In genomic region chr11:96162816-96163499, GRCh38 we compare ENCODE assay signal across 11 cellular contexts.
A peak's percentile ranks its signal among the peaks of the same experiment; 100 is the strongest.
DNase-seq lines count a peak whose midpoint lies in the region; ATAC-seq, FAIRE-seq and TF ChIP-seq lines count a peak whose summit lies in the region.
"Had no signal": no experiment of that assay in that cellular context is flagged by ENCODE, and none has a peak within 500 bp of the region (broad histone marks: within the 10 kb centered on the region; RNA-seq: fewer than 3 reads in every experiment).

No MANE protein-coding gene starts in this region.

- TF ChIP-seq EP300 in HepG2 (IDR thresholded peaks at IDR 0.05; ENCODE audit: low read depth in 2 of 2, low read length in 2 of 2) (no peak), HepG2 (CRISPR knock-in tag; IDR thresholded peaks at IDR 0.05; ENCODE audit: borderline replicate concordance) (no peak)

- POLR2A ChIA-PET in HepG2 (lab: Yijun Ruan, JAX) = no interaction called here

- no peak for FAIRE-seq in HepG2 (lab: Jason Lieb, UNC)

- no peaks in the 10 kb centered on the region for H3K79me1 ChIP-seq in mesendoderm (ENCODE audit: low read length)

- H3K18ac ChIP-seq in mesendoderm (ENCODE audit: low read length) = peak overlapping the region; percentile 68

- H2BK120ac ChIP-seq in mesendoderm (ENCODE audit: low read depth, low read length) = no peak overlapping the region

- H3K4me2 ChIP-seq in HepG2 (ENCODE audit: low read depth, low read length) (no peak overlapping the region), mesendoderm (ENCODE audit: low read length) (no peak overlapping the region)

- H3K79me2 ChIP-seq in HepG2 (ENCODE audit: insufficient read depth, low read length) = no peaks in the 10 kb centered on the region
- no peaks in the 10 kb centered on the region for H3K79me2 ChIP-seq in mesendoderm (ENCODE audit: control insufficient read depth, insufficient read depth, low read length)

- ATAC-seq in HepG2 = no peak
- peak; percentile 78 for ATAC-seq in aorta (ENCODE audit: low FRiP score)

- CTCF ChIA-PET in HepG2 (lab: Yijun Ruan, JAX; ENCODE audit: low intra/inter-chr PET ratio, low total read pairs) = no interaction called here

- no peak overlapping the region for H3K4me3 ChIP-seq in liver (ENCODE audit: low read depth in 1 of 3, low read length in 3 of 3)
- H3K4me3 ChIP-seq in HepG2 (replicated peaks in 1 of 3; ENCODE audit: insufficient read depth in 1 of 3, low read depth in 2 of 3, low read length in 3 of 3) = no peak overlapping the region
- H3K4me3 ChIP-seq in coronary artery = peak overlapping the region; percentile 24
- H3K4me3 ChIP-seq in mesendoderm (ENCODE audit: low read length) = no peak overlapping the region
- no peak overlapping the region for H3K4me3 ChIP-seq in aorta (ENCODE audit: low read length in 2 of 2)

- H2AFZ ChIP-seq in HepG2 (ENCODE audit: low read length) = no peak overlapping the region

- no peak overlapping the region for H4K5ac ChIP-seq in mesendoderm (ENCODE audit: low read length)

- peak overlapping the region in 1 of 2 donors; percentile 39 for H3K27ac ChIP-seq in liver (ENCODE audit: low read depth in 1 of 2, low read length in 2 of 2)
- no peak overlapping the region for H3K27ac ChIP-seq in HepG2 (ENCODE audit: extremely low read length, insufficient read depth, low read length)
- peak overlapping the region; percentile 49 to 77 for H3K27ac ChIP-seq in coronary artery
- no peak overlapping the region for H3K27ac ChIP-seq in mesendoderm (ENCODE audit: low read depth, low read length)
- peak overlapping the region in 1 of 2 donors; percentile 77 for H3K27ac ChIP-seq in aorta (ENCODE audit: low read depth in 1 of 2, low read length in 2 of 2)
- H3K27ac ChIP-seq: neutrophil had no signal

- no peak overlapping the region for H3K4ac ChIP-seq in mesendoderm (ENCODE audit: low read depth, low read length)

- H3K27me3 ChIP-seq in liver (ENCODE audit: control insufficient read depth in 4 of 4, insufficient read depth in 4 of 4, low read length in 3 of 4) (no peaks in the 10 kb centered on the region), HepG2 (ENCODE audit: control insufficient read depth in 1 of 2, insufficient read depth in 2 of 2, low read length in 2 of 2) (no peaks in the 10 kb centered on the region), mesendoderm (ENCODE audit: insufficient read depth, low read length, poor library complexity) (no peaks in the 10 kb centered on the region), aorta (ENCODE audit: control insufficient read depth in 1 of 2, insufficient read depth in 2 of 2, low read length in 1 of 2) (no peaks in the 10 kb centered on the region)
- H3K27me3 ChIP-seq: neutrophil had no signal

- no peak overlapping the region for H4K8ac ChIP-seq in mesendoderm (ENCODE audit: low read depth, low read length)

- H3K23ac ChIP-seq in mesendoderm (ENCODE audit: low read length) = no peak overlapping the region

- no peak for TF ChIP-seq CTCF in liver (IDR thresholded peaks at IDR 0.05; ENCODE audit: low read depth, low read length, missing input control)
- no peak for TF ChIP-seq CTCF in HepG2 (CRISPR knock-in tag; IDR thresholded peaks at IDR 0.05)
- TF ChIP-seq CTCF in coronary artery (IDR thresholded peaks at IDR 0.05) = no peak

- no peaks in the 10 kb centered on the region for H3K36me3 ChIP-seq in liver (ENCODE audit: control insufficient read depth in 4 of 4, insufficient read depth in 3 of 4, low read depth in 1 of 4, low read length in 3 of 4)
- 0 out of 5 replicates have a peak, but pooled peaks cover 0 to 2% of the 10 kb centered on the region in 2 experiments for H3K36me3 ChIP-seq in HepG2 (replicated peaks in 1 of 2; ENCODE audit: control insufficient read depth in 1 of 2, insufficient read depth in 2 of 2, low read length in 2 of 2)
- H3K36me3 ChIP-seq in mesendoderm (ENCODE audit: control insufficient read depth, insufficient read depth, low read length) = no peaks in the 10 kb centered on the region
- H3K36me3 ChIP-seq in aorta (ENCODE audit: control insufficient read depth in 1 of 2, insufficient read depth in 2 of 2, low read length in 1 of 2) = no peaks in the 10 kb centered on the region
- H3K36me3 ChIP-seq: neutrophil had no signal

- intact Hi-C loops in HepG2 (cut with micrococcal nuclease; ENCODE audit: unreplicated experiment) (no loop called here), aorta (cut with DNase I) (loop anchor here (5.0 to 10.0 kb wide), 3 partner anchors 52 to 179 kb away; partner anchors contain the start of gene MAML2 (in 2 of the 2))

- no peak for DNase-seq in HepG2 (ENCODE audit: low spot score)
- no peak for DNase-seq in coronary artery (ENCODE audit: low spot score)
- peak; percentile 50 for DNase-seq in mesendoderm
- no peak for DNase-seq in aorta
- no peak for DNase-seq in SW480 (ENCODE audit: low spot score)
- DNase-seq in HPDE6-E6E7 (ENCODE audit: extremely low spot score) = no peak
- DNase-seq in NCI-H526 treated with DMSO at 0.1 percent for 48 hours (lab: John Stamatoyannopoulos, UW) = no peak
- DNase-seq: activated CD4-positive, alpha-beta T cell treated with anti-CD3 and anti-CD28 coated beads for 48 hours; NCI-H2171 treated with DMSO at 0.1 percent for 48 hours had no signal

- no peak overlapping the region for H2BK15ac ChIP-seq in mesendoderm (replicated peaks; ENCODE audit: low read depth)

- H3K9me3 ChIP-seq in liver (ENCODE audit: control insufficient read depth in 4 of 4, low read length in 3 of 4) = no peaks in the 10 kb centered on the region
- no peaks in the 10 kb centered on the region for H3K9me3 ChIP-seq in HepG2 (ENCODE audit: low read length)
- no peaks in the 10 kb centered on the region for H3K9me3 ChIP-seq in aorta (ENCODE audit: control insufficient read depth, low read length)
- H3K9me3 ChIP-seq: neutrophil had no signal

- H2BK5ac ChIP-seq in mesendoderm (ENCODE audit: low read length) = no peak overlapping the region

- H3K9ac ChIP-seq in liver (ENCODE audit: low read depth in 1 of 2, low read length in 2 of 2) (no peak overlapping the region), HepG2 (ENCODE audit: insufficient read depth, low read depth, low read length) (no peak overlapping the region), mesendoderm (ENCODE audit: low read length) (no peak overlapping the region)

- H2AK5ac ChIP-seq in mesendoderm (ENCODE audit: low read length) = no peak overlapping the region

- BruUV-seq in HepG2 (replicated peaks; lab: Mats Ljungman, UMichigan) = no TSS peak

- TF ChIP-seq POLR2A in HepG2 (IDR thresholded peaks at IDR 0.05; ENCODE audit: insufficient read depth in 1 of 2, low read depth in 2 of 2, low read length in 2 of 2) = no peak

- H3K4me1 ChIP-seq in liver (ENCODE audit: control insufficient read depth in 4 of 4, insufficient read depth in 4 of 4, low read length in 3 of 4) (no peaks in the 10 kb centered on the region), HepG2 (ENCODE audit: insufficient read depth, low read length) (peaks cover 35% of the 10 kb centered on the region), mesendoderm (ENCODE audit: control insufficient read depth, low read depth, low read length) (peaks cover 12% of the 10 kb centered on the region), aorta (ENCODE audit: control insufficient read depth in 1 of 2, insufficient read depth in 2 of 2, low read length in 2 of 2) (peaks cover 3 to 4% of the 10 kb centered on the region in 2 donors)

- no peaks in the 10 kb centered on the region for H4K20me1 ChIP-seq in HepG2 (ENCODE audit: insufficient read depth, low read length)

- WGBS in liver = 77% methylated on average over 6 of the region's 6 CpGs
- WGBS in HepG2 (ENCODE audit: low lambda C conversion rate) = over 99% methylated on average over 6 of the region's 6 CpGs
- no CpG with 5 or more reads among the region's 6 CpGs for WGBS in mesendoderm (ENCODE audit: extremely low coverage, insufficient coverage, low lambda C conversion rate)
- 2 to 6% methylated on average over 6 of the region's 6 CpGs for WGBS in aorta, 2 donors

- no peak overlapping the region for H3K56ac ChIP-seq in mesendoderm (ENCODE audit: low read length)

- in situ Hi-C loops in HepG2 (cut with HindIII; ENCODE audit: extremely low pct_ligation_motif_present, low pct_unique_long_range_greater_than_20kb) = no loop called here

- TF ChIP-seq RAD21 in liver (IDR thresholded peaks at IDR 0.05) = peak; percentile 32 to 38
- TF ChIP-seq RAD21 in HepG2 (CRISPR knock-in tag; IDR thresholded peaks at IDR 0.05) = no peak

TF ChIP-seq in liver, 16 proteins besides CTCF, POLR2A, EP300 and RAD21 (continues in another document):
- TF ChIP-seq TAF1 (conservative IDR thresholded peaks at IDR 0.05) (no peak), SP1 (IDR thresholded peaks at IDR 0.05) (peak; percentile 13), NR2F2 (IDR thresholded peaks at IDR 0.05) (peak; percentile 13)

TF ChIP-seq in HepG2, 621 proteins besides CTCF, POLR2A, EP300 and RAD21 (continues in another document):
- TF ChIP-seq ZNF264 (CRISPR knock-in tag; IDR thresholded peaks at IDR 0.05) = no peak
- TF ChIP-seq FOXK2 (IDR thresholded peaks at IDR 0.05) = no peak
- no peak for TF ChIP-seq KDM1A (CRISPR knock-in tag; IDR thresholded peaks at IDR 0.05)
- no peak for TF ChIP-seq ZFYVE20 (CRISPR knock-in tag; IDR thresholded peaks at IDR 0.05; ENCODE audit: borderline replicate concordance, low read depth)
- no peak for TF ChIP-seq ZNF234 (CRISPR knock-in tag; conservative IDR thresholded peaks at IDR 0.05)
- TF ChIP-seq SP2 (CRISPR knock-in tag; IDR thresholded peaks at IDR 0.05) = no peak
- TF ChIP-seq ZNF891 (CRISPR knock-in tag; IDR thresholded peaks at IDR 0.05) = no peak
- TF ChIP-seq STAG1 (CRISPR knock-in tag; IDR thresholded peaks at IDR 0.05) = no peak
- no peak for TF ChIP-seq DNMT3B (CRISPR knock-in tag; conservative IDR thresholded peaks at IDR 0.05)
- no peak for TF ChIP-seq FOXM1 (CRISPR knock-in tag; IDR thresholded peaks at IDR 0.05)
- TF ChIP-seq GLI4 (CRISPR knock-in tag; IDR thresholded peaks at IDR 0.05; ENCODE audit: borderline replicate concordance) = no peak
- no peak for TF ChIP-seq HNF4G (IDR thresholded peaks at IDR 0.05; ENCODE audit: borderline replicate concordance, low read depth, low read length)
- TF ChIP-seq HNF4G (CRISPR knock-in tag; IDR thresholded peaks at IDR 0.05; ENCODE audit: borderline replicate concordance, low read depth) = no peak
- TF ChIP-seq PRPF4 (IDR thresholded peaks at IDR 0.05; ENCODE audit: low read depth, low read length, poor library complexity, severe bottlenecking) = no peak
- TF ChIP-seq PHF21A (CRISPR knock-in tag; IDR thresholded peaks at IDR 0.05) = no peak
- TF ChIP-seq ZNF496 (CRISPR knock-in tag; IDR thresholded peaks at IDR 0.05; ENCODE audit: insufficient replicate concordance) = no peak

Comparison
In these comparisons a context has a peak if more than half of its experiments do, and no peak if none do; other contexts are left out.
1. H3K27ac ChIP-seq: peak in coronary artery (2 of 2); none in HepG2 (single experiment) and mesendoderm (single experiment).